15 cellular contexts compared by ENCODE assay signal in the genomic region with DNA sequence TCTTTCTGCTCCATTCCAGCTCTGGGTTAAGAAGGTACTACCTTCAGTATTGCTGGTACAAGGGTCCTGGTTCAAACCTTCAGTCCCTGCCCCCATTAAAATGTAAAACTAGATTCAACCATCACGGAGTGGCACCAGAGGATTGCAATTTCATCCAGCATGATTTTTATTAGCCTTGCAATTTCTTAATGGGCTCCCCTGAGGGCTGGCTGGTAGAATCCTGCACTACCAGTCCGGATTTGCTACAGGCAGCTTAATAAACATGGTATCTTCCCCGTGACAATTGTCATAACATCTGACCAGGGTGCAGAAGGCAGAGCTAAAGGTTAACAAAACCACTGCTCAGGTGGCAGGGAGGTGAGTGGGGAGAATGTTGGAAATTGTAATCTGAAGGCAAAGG.
DNase-seq lines count a peak whose midpoint lies in the region; ATAC-seq and TF ChIP-seq lines count a peak whose summit lies in the region.
"Had no signal": no experiment of that assay in that cellular context is flagged by ENCODE, and none has a peak within 500 bp of the region (broad histone marks: within the 10 kb centered on the region; RNA-seq: fewer than 3 reads in every experiment).

No MANE protein-coding gene starts in this region.

- H3K9me3 ChIP-seq in A673 (ENCODE audit: low read depth, low read length, poor library complexity, severe bottlenecking): no peaks in the 10 kb centered on the region
- no peaks in the 10 kb centered on the region for H3K9me3 ChIP-seq in HEK293 (ENCODE audit: control insufficient read depth, insufficient read depth, low read depth, low read length)
- no peaks in the 10 kb centered on the region for H3K9me3 ChIP-seq in SK-N-MC (ENCODE audit: low read depth, low read length)
- H3K9me3 ChIP-seq in neural progenitor cell (ENCODE audit: low read depth): no peaks in the 10 kb centered on the region
- H3K9me3 ChIP-seq: HAP-1 had no signal

- H4K20me1 ChIP-seq in neural progenitor cell (ENCODE audit: low read depth): no peaks in the 10 kb centered on the region

- intact Hi-C loops in A673 (cut with micrococcal nuclease; ENCODE audit: unreplicated experiment): no loop called here

- H3F3A ChIP-seq in neural progenitor cell (ENCODE audit: low read depth): no peaks in the 10 kb centered on the region

- peak overlapping the region; percentile 67 for H3K9ac ChIP-seq in SK-N-MC (ENCODE audit: insufficient read length)
- no peak overlapping the region for H3K9ac ChIP-seq in neural progenitor cell

- H3K79me2 ChIP-seq in neural progenitor cell (ENCODE audit: low read depth): no peaks in the 10 kb centered on the region

- H3K27ac ChIP-seq in A673 (ENCODE audit: low read depth, low read length, poor library complexity, severe bottlenecking): no peak overlapping the region
- no peak overlapping the region for H3K27ac ChIP-seq in HEK293 (ENCODE audit: extremely low read depth, low read depth, low read length)
- peak overlapping the region; percentile 100 for H3K27ac ChIP-seq in SK-N-MC
- H3K27ac ChIP-seq in neural progenitor cell: no peak overlapping the region
- H3K27ac ChIP-seq: C4-2B had no signal

- no peaks in the 10 kb centered on the region for H3K4me1 Mint-ChIP-seq in neural progenitor cell

- H3K4me3 ChIP-seq in A673 (ENCODE audit: low read depth, low read length, poor library complexity, severe bottlenecking) (no peak overlapping the region), HEK293 (ENCODE audit: low read depth, low read length) (no peak overlapping the region), SK-N-MC (peak overlapping the region; percentile 61), neural progenitor cell (no peak overlapping the region)
- H3K4me3 ChIP-seq: HAP-1 had no signal

- no peak overlapping the region for H3K27ac Mint-ChIP-seq in neural progenitor cell
- H3K27ac Mint-ChIP-seq: B cell; CD4-positive, alpha-beta memory T cell; HFFc6 had no signal

- in situ Hi-C loops in GM13976 (cut with MboI; ENCODE audit: low sequenced_read_pairs, unreplicated experiment): no loop called here

- peak; percentile 49 for DNase-seq in A673 (ENCODE audit: low spot score)
- DNase-seq in SK-N-MC (ENCODE audit: low read depth, low spot score): no peak
- DNase-seq in neural progenitor cell (ENCODE audit: low spot score): no peak
- no peak for DNase-seq in activated gamma-delta T cell (lab: John Stamatoyannopoulos, UW)
- DNase-seq in GM13976 (ENCODE audit: low spot score): no peak
- DNase-seq: CD4-positive, alpha-beta memory T cell; DMS79; HFFc6; IMR-90 had no signal

- H3K27me3 ChIP-seq in A673 (replicated peaks; ENCODE audit: insufficient read depth, low read depth, low read length, poor library complexity) (no peaks in the 10 kb centered on the region), neural progenitor cell (no peaks in the 10 kb centered on the region)

- H3K36me3 Mint-ChIP-seq in neural progenitor cell: no peaks in the 10 kb centered on the region
- H3K36me3 Mint-ChIP-seq: CD4-positive, alpha-beta memory T cell had no signal

- POLR2A ChIA-PET in A673 (lab: Charles Lee; ENCODE audit: low non-redundant PET) (no interaction called here), HEK293 (lab: Yijun Ruan, JAX) (no interaction called here)

- no peak for TF ChIP-seq CTCF in A673 (conservative IDR thresholded peaks at IDR 0.05; ENCODE audit: low read depth, low read length)
- no peak for TF ChIP-seq CTCF in HEK293 (tag by site-specific recombination; IDR thresholded peaks at IDR 0.05)
- TF ChIP-seq CTCF in neural progenitor cell (IDR thresholded peaks at IDR 0.05): no peak
- no peak for TF ChIP-seq CTCF in GM13976 (IDR thresholded peaks at IDR 0.05; ENCODE audit: borderline replicate concordance, control extremely low read depth, extremely low read depth, insufficient read depth, missing control alignments)

- CTCF ChIA-PET in A673 (lab: Charles Lee) (no interaction called here), HEK293 (lab: Yijun Ruan, JAX) (interaction anchor here (0.6 kb wide), 1 partner anchor 41 kb away, joined by 3 read pairs; no protein-coding TSS in a partner anchor)

- H3K4me3 Mint-ChIP-seq in neural progenitor cell: no peak overlapping the region
- H3K4me3 Mint-ChIP-seq: B cell; CD4-positive, alpha-beta memory T cell; HFFc6 had no signal

- no TSS peak for BruUV-seq in A673 (replicated peaks; lab: Mats Ljungman, UMichigan)

- no peak for ATAC-seq in HG02885 (IDR thresholded peaks at IDR 0.05; ENCODE audit: poor library complexity, unreplicated experiment)
- no peak for ATAC-seq in HG02973 (IDR thresholded peaks at IDR 0.05; ENCODE audit: unreplicated experiment)

- peaks cover 2% of the 10 kb centered on the region for H3K27me3 Mint-ChIP-seq in neural progenitor cell (ENCODE audit: insufficient read depth, low read depth)
- H3K27me3 Mint-ChIP-seq: B cell had no signal

- H3K4me1 ChIP-seq in A673 (ENCODE audit: insufficient read depth, low read length, poor library complexity, severe bottlenecking) (peaks cover 18% of the 10 kb centered on the region), HEK293 (ENCODE audit: control insufficient read depth, insufficient read depth, low read length) (peaks cover 3% of the 10 kb centered on the region; the same call in 1 of the 2 replicates), neural progenitor cell (peaks cover 3% of the 10 kb centered on the region)
- H3K4me1 ChIP-seq: HAP-1 had no signal

- peak overlapping the region; percentile 12 for H2AFZ ChIP-seq in neural progenitor cell (replicated peaks)

- no peak overlapping the region for H3K4me2 ChIP-seq in neural progenitor cell

- H3K9me3 Mint-ChIP-seq in neural progenitor cell: no peaks in the 10 kb centered on the region

- H3K36me3 ChIP-seq in A673 (ENCODE audit: insufficient read depth, low read length, poor library complexity, severe bottlenecking) (no peaks in the 10 kb centered on the region), HEK293 (ENCODE audit: control insufficient read depth in 2 of 2, insufficient read depth in 1 of 2, low read length in 2 of 2) (no peaks in the 10 kb centered on the region), SK-N-MC (ENCODE audit: insufficient read depth, low read length) (peaks cover 4% of the 10 kb centered on the region; the same call in 1 of the 2 replicates), neural progenitor cell (no peaks in the 10 kb centered on the region)
- H3K36me3 ChIP-seq: HAP-1 had no signal

TF ChIP-seq in HEK293, 187 proteins besides CTCF, POLR2A, EP300 and RAD21:
- TF ChIP-seq KLF1 (tag by site-specific recombination; IDR thresholded peaks at IDR 0.05) (no peak), ZNF621 (tag by site-specific recombination; IDR thresholded peaks at IDR 0.05) (no peak), MEIS1 (CRISPR knock-in tag; IDR thresholded peaks at IDR 0.05; ENCODE audit: borderline replicate concordance) (no peak), ZNF580 (tag by site-specific recombination; IDR thresholded peaks at IDR 0.05) (no peak)
- TF ChIP-seq, protein P1, sequence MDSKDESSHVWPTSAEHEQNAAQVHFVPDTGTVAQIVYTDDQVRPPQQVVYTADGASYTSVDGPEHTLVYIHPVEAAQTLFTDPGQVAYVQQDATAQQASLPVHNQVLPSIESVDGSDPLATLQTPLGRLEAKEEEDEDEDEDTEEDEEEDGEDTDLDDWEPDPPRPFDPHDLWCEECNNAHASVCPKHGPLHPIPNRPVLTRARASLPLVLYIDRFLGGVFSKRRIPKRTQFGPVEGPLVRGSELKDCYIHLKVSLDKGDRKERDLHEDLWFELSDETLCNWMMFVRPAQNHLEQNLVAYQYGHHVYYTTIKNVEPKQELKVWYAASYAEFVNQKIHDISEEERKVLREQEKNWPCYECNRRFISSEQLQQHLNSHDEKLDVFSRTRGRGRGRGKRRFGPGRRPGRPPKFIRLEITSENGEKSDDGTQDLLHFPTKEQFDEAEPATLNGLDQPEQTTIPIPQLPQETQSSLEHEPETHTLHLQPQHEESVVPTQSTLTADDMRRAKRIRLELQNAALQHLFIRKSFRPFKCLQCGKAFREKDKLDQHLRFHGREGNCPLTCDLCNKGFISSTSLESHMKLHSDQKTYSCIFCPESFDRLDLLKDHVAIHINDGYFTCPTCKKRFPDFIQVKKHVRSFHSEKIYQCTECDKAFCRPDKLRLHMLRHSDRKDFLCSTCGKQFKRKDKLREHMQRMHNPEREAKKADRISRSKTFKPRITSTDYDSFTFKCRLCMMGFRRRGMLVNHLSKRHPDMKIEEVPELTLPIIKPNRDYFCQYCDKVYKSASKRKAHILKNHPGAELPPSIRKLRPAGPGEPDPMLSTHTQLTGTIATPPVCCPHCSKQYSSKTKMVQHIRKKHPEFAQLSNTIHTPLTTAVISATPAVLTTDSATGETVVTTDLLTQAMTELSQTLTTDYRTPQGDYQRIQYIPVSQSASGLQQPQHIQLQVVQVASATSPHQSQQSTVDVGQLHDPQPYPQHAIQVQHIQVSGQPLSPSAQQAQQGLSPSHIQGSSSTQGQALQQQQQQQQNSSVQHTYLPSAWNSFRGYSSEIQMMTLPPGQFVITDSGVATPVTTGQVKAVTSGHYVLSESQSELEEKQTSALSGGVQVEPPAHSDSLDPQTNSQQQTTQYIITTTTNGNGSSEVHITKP (tag by site-specific recombination; IDR thresholded peaks at IDR 0.05): peak; percentile 70
